In the genomic region with DNA sequence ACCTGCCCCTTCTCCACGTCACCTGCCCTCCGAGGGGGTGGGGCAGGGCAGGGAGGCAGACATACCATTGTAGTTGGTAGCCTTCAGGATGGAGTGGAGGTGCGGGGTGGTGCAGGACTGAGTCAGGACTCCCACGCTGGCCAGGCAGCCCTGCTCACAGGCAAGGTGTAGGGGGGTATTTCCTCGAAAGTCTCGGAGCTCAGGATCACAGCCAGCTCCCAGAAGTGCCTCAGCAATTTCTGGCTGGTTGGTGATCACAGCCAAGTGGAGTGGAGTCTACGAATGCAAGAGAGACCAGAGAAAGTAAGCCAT, we compare ENCODE assay signal across 8 cellular contexts. TPM values are rescaled to one million over a fixed set of nuclear protein-coding genes. Genes with fewer than 3 reads are reported as not detected.
DNase-seq lines count a peak whose midpoint lies in the region; ATAC-seq lines count a peak whose summit lies in the region.

No MANE protein-coding gene starts in this region.

- peaks cover 31% of the 10 kb centered on the region for H3K36me3 ChIP-seq in CD4-positive, alpha-beta memory T cell (ENCODE audit: insufficient read depth, low read length)
- H3K36me3 ChIP-seq in SK-N-MC (ENCODE audit: insufficient read depth, low read length), result peaks cover 39% of the 10 kb centered on the region

- H3K27me3 Mint-ChIP-seq in CD4-positive, alpha-beta memory T cell, result peaks cover 0 to 2% of the 10 kb centered on the region in 2 donors
- H3K27me3 Mint-ChIP-seq in stimulated activated naive CD8-positive, alpha-beta T cell treated with anti-CD3 and anti-CD28 coated beads, Interleukin-15, amount 100 ng/mL, for 72 hours, result no peaks in the 10 kb centered on the region

- H3K9me3 Mint-ChIP-seq in CD4-positive, alpha-beta memory T cell, result peaks cover 0 to 8% (median 0%) of the 10 kb centered on the region in 8 donors
- no peaks in the 10 kb centered on the region for H3K9me3 Mint-ChIP-seq in stimulated activated naive CD8-positive, alpha-beta T cell treated with anti-CD3 and anti-CD28 coated beads, Interleukin-15, amount 100 ng/mL, for 72 hours

- H3K27ac ChIP-seq in CD4-positive, alpha-beta memory T cell (ENCODE audit: low read depth, low read length), result peak overlapping the region; percentile 100
- H3K27ac ChIP-seq in SK-N-MC (peak overlapping the region; percentile 76), caudate nucleus (ENCODE audit: low read depth, low read length) (peak overlapping the region; percentile 99)

- H3K27me3 ChIP-seq in CD4-positive, alpha-beta memory T cell (ENCODE audit: insufficient read depth, low read length), result no peaks in the 10 kb centered on the region

- H3K9me3 ChIP-seq in CD4-positive, alpha-beta memory T cell (ENCODE audit: control insufficient read depth in 1 of 2, low read length in 2 of 2), result no peaks in the 10 kb centered on the region
- H3K9me3 ChIP-seq in SK-N-MC (ENCODE audit: low read depth, low read length), result no peaks in the 10 kb centered on the region

- H3K4me3 ChIP-seq in CD4-positive, alpha-beta memory T cell (ENCODE audit: low read length in 2 of 2), result peak overlapping the region; percentile 88 to 98
- H3K4me3 ChIP-seq in SK-N-MC, result peak overlapping the region; percentile 98

- POLR2A ChIA-PET in CD4-positive, alpha-beta memory T cell (lab: Charles Lee; ENCODE audit: partially characterized antibody), result interaction anchor here (0.8 to 6.5 kb wide), 19 partner anchors 9 to 472 kb away, joined by 3 to 167 read pairs (median 19); partner anchors contain the start of genes FAM177A1, PPP2R3C, PRORP and PSMA6

- H3K4me1 ChIP-seq in CD4-positive, alpha-beta memory T cell (ENCODE audit: insufficient read depth, low read length), result peaks cover 60% of the 10 kb centered on the region

- peaks cover 44 to 57% of the 10 kb centered on the region in 2 donors for H3K36me3 Mint-ChIP-seq in CD4-positive, alpha-beta memory T cell

- H3K27ac Mint-ChIP-seq in CD4-positive, alpha-beta memory T cell, result peak overlapping the region; percentile 99 to 100 (median 99)
- H3K27ac Mint-ChIP-seq in stimulated activated naive CD8-positive, alpha-beta T cell treated with anti-CD3 and anti-CD28 coated beads, Interleukin-15, amount 100 ng/mL, for 72 hours, result peak overlapping the region; percentile 99

- ATAC-seq in stimulated activated naive CD8-positive, alpha-beta T cell treated with anti-CD3 and anti-CD28 coated beads, Interleukin-15, amount 100 ng/mL, for 72 hours, result peak; percentile 31
- no peak for ATAC-seq in HG03196 (IDR thresholded peaks at IDR 0.05; ENCODE audit: unreplicated experiment)
- ATAC-seq in HG02885 (IDR thresholded peaks at IDR 0.05; ENCODE audit: poor library complexity, unreplicated experiment), result no peak

- intact Hi-C loops in CD4-positive, alpha-beta memory T cell (cut with micrococcal nuclease), result loop anchor here (2.0 to 5.0 kb wide), 5 partner anchors 14 to 866 kb away; partner anchors contain the start of gene EAPP

- H3K4me1 Mint-ChIP-seq in CD4-positive, alpha-beta memory T cell, result peaks cover 39 to 83% (median 57%) of the 10 kb centered on the region in 4 donors
- peaks cover 72% of the 10 kb centered on the region for H3K4me1 Mint-ChIP-seq in stimulated activated naive CD8-positive, alpha-beta T cell treated with anti-CD3 and anti-CD28 coated beads, Interleukin-15, amount 100 ng/mL, for 72 hours

- H3K9ac ChIP-seq in SK-N-MC (ENCODE audit: insufficient read length), result peak overlapping the region; percentile 79

- H3K4me3 Mint-ChIP-seq in CD4-positive, alpha-beta memory T cell, result peak overlapping the region; percentile 93 to 97 (median 94)
- H3K4me3 Mint-ChIP-seq in stimulated activated naive CD8-positive, alpha-beta T cell treated with anti-CD3 and anti-CD28 coated beads, Interleukin-15, amount 100 ng/mL, for 72 hours, result peak overlapping the region; percentile 97 to 98

- CTCF ChIA-PET in CD4-positive, alpha-beta memory T cell (lab: Charles Lee; ENCODE audit: partially characterized antibody), result interaction anchor here (1.0 to 6.5 kb wide), 13 partner anchors 10 to 357 kb away, joined by 3 to 81 read pairs (median 5); partner anchors contain the start of genes FAM177A1 and PSMA6

- DNase-seq in CD4-positive, alpha-beta memory T cell, result peak in 4 of 5 donors; percentile 32 to 51 (median 36)
- no peak for DNase-seq in SK-N-MC (ENCODE audit: low read depth, low spot score)
- peak in 6 of 61 donors; percentile 8 to 44 (median 33) for DNase-seq in caudate nucleus (lab: John Stamatoyannopoulos, UW)
- DNase-seq in lung microvascular endothelial cell (ENCODE audit: low read depth in 2 of 2), result peak; percentile 38 to 48
- DNase-seq in stimulated activated naive CD8-positive, alpha-beta T cell treated with anti-CD3 and anti-CD28 coated beads, Interleukin-15, amount 100 ng/mL, for 72 hours, result peak in 1 of 2 donors; percentile 69
- DNase-seq in DMS 273 (lab: John Stamatoyannopoulos, UW; ENCODE audit: unreplicated experiment), result no peak

RNA-seq across cellular contexts. Expression of gene NFKBIA, which starts 1.5 kb away (rescaled TPM):
- total RNA-seq in CD4-positive, alpha-beta memory T cell, result 100 to 1,000 TPM; 119 to 120 TPM
- 100 to 1,000 TPM; 334 to 833 TPM for polyA plus RNA-seq in CD4-positive, alpha-beta memory T cell
- total RNA-seq in lung microvascular endothelial cell, result 90.4 and 177 TPM in 2 replicates

Comparison
In these comparisons a context has a peak if more than half of its experiments do, and no peak if none do; other contexts are left out.
1. DNase-seq: peak in CD4-positive, alpha-beta memory T cell (4 of 5) and lung microvascular endothelial cell (2 of 2); none in SK-N-MC (single experiment) and DMS 273 (single experiment).
2. Peak in every context shown above with its lines, with median percentiles within 50 percentile points of each other: H3K27ac ChIP-seq.